Comparison of ENCODE assay signal across 3 cellular contexts in genomic region chr2:43284347-43284746, GRCh38.
TF ChIP-seq lines count a peak whose summit lies in the region.

No MANE protein-coding gene starts in this region.

TF ChIP-seq in HEK293, 187 proteins besides CTCF, POLR2A, EP300 and RAD21:
- peak; percentile 78 for TF ChIP-seq SETDB1 (IDR thresholded peaks at IDR 0.05; ENCODE audit: insufficient read length, low read length)

TF ChIP-seq in GM12878, 131 proteins besides CTCF, POLR2A, EP300 and RAD21:
- TF ChIP-seq CBX5 (IDR thresholded peaks at IDR 0.05; ENCODE audit: low read depth), result peak; percentile 97
TF ChIP-seq in GM12878: peak in this region for 1; not testable (repeated sequence) for 130.

TF ChIP-seq in HepG2, 621 proteins besides CTCF, POLR2A, EP300 and RAD21:
- TF ChIP-seq ZMYM2 (CRISPR knock-in tag; IDR thresholded peaks at IDR 0.05) (peak; percentile 59; the same call in 1 of the 2 replicates), ZNF687 (CRISPR knock-in tag; IDR thresholded peaks at IDR 0.05) (peak; percentile 24; the same call in 1 of the 2 replicates), ZNF280B (CRISPR knock-in tag; IDR thresholded peaks at IDR 0.05; ENCODE audit: borderline replicate concordance) (peak; percentile 73), ZNF280D (CRISPR knock-in tag; IDR thresholded peaks at IDR 0.05) (peak; percentile 79; the same call in 1 of the 2 replicates), TOPORS (CRISPR knock-in tag; IDR thresholded peaks at IDR 0.05) (peak; percentile 79; the same call in 1 of the 2 replicates)
